In the genomic region with DNA sequence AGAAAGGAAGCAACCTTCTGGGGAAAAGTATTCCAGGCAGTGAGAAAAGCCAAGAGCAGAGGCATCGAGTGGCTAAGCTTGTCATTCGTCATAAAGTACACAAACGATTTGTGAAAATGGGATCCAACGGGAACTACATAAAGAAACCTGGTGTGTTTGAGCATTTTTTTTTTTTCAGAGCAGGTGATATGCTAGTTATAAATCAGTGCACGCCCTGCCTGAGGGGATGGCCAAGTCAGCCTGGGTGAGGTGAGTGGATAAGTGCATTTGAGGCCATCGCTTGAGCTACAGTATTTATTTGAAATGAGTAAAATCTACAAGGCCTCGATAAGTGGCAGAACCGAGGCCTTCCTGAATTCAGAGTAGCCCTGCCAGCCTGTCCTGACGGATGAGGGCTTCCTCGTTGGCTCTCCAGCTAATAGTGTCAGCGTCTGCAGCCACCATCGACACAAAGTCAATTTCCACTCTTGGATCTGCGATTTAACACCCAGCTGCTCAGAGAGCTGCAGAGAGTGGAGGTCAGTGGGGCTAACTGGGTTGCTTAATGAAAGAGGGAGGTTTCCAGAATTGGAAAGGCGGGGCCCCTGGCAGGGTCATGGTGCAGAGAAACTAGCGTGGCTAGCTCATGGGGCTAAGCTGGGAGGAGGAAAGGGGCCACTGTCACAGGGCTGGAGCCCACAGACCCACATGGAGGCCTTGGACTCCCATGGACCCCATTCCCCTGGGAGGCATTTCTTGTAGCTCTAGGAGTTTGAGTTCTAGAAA, we compare ENCODE assay signal across 18 cellular contexts. TPM values are rescaled to one million over a fixed set of nuclear protein-coding genes. Genes with fewer than 3 reads are reported as not detected.
DNase-seq lines count a peak whose midpoint lies in the region; ATAC-seq, FAIRE-seq and TF ChIP-seq lines count a peak whose summit lies in the region.
"Had no signal": no experiment of that assay in that cellular context is flagged by ENCODE, and none has a peak within 500 bp of the region (broad histone marks: within the 10 kb centered on the region; RNA-seq: fewer than 3 reads in every experiment).

No MANE protein-coding gene starts in this region.

- H3K9me3 ChIP-seq in gastroesophageal sphincter, result no peaks in the 10 kb centered on the region
- H3K9me3 ChIP-seq in small intestine (ENCODE audit: control insufficient read depth, low read depth), result no peaks in the 10 kb centered on the region
- H3K9me3 ChIP-seq in GM23248 (ENCODE audit: low read depth), result no peaks in the 10 kb centered on the region
- H3K9me3 ChIP-seq: BLaER1, esophagus squamous epithelium had no signal

- no peak overlapping the region for H3K4me2 ChIP-seq in GM23248 (ENCODE audit: unreplicated experiment)
- H3K4me2 ChIP-seq: BLaER1 had no signal

- no peaks in the 10 kb centered on the region for H3K27me3 ChIP-seq in gastroesophageal sphincter
- no peaks in the 10 kb centered on the region for H3K27me3 ChIP-seq in small intestine (ENCODE audit: control insufficient read depth in 2 of 2, insufficient read depth in 2 of 2, low read length in 2 of 2)
- no peaks in the 10 kb centered on the region for H3K27me3 ChIP-seq in GM23248 (replicated peaks; ENCODE audit: insufficient read depth)
- H3K27me3 ChIP-seq: BLaER1, esophagus squamous epithelium had no signal

- H3K9me2 ChIP-seq in GM23248 (ENCODE audit: insufficient read depth), result no peaks in the 10 kb centered on the region

- H3F3A ChIP-seq in GM23248 (ENCODE audit: insufficient read depth), result no peaks in the 10 kb centered on the region

- H3K27ac ChIP-seq in gastroesophageal sphincter, result peak overlapping the region in 3 of 4 donors; percentile 23 to 64 (median 34)
- H3K27ac ChIP-seq in small intestine (ENCODE audit: low read depth in 1 of 2, low read length in 1 of 2), result peak overlapping the region; percentile 72 to 74
- no peak overlapping the region for H3K27ac ChIP-seq in GM23248
- H3K27ac ChIP-seq: BLaER1 had no signal

- TF ChIP-seq CTCF in gastroesophageal sphincter (IDR thresholded peaks at IDR 0.05), result no peak

- DNase-seq in NCI-H1417 (lab: John Stamatoyannopoulos, UW) (peak; percentile 66 to 92 (median 79)), NCI-H1417 treated with DMSO at 0.1 percent for 48 hours (lab: John Stamatoyannopoulos, UW) (no peak), NCI-H69 (lab: John Stamatoyannopoulos, UW) (peak; percentile 97), small intestine (peak; percentile 74), GM23248 (no peak), dermis blood vessel endothelial cell (no peak)
- DNase-seq: 8988T; activated CD4-positive, alpha-beta memory T cell treated with anti-CD3 and anti-CD28 coated beads for 36 hours; activated T-cell treated with anti-CD3 and anti-CD28 coated beads, Interleukin-2, amount 50 U/mL, for 24 hours; esophagus squamous epithelium; glutamatergic neuron; Kasumi-1; NCI-H1436 treated with DMSO at 0.1 percent for 48 hours; RPMI8226 had no signal

- H3K36me3 ChIP-seq in gastroesophageal sphincter (no peaks in the 10 kb centered on the region), small intestine (ENCODE audit: control insufficient read depth in 2 of 2, insufficient read depth in 2 of 2, low read length in 2 of 2) (no peaks in the 10 kb centered on the region), GM23248 (ENCODE audit: low read depth) (no peaks in the 10 kb centered on the region)

- H2AFZ ChIP-seq in GM23248, result no peak overlapping the region

- no peak for TF ChIP-seq POLR2A in gastroesophageal sphincter (IDR thresholded peaks at IDR 0.05)

- H3K4me1 ChIP-seq in gastroesophageal sphincter (peaks cover 0 to 52% (median 0%) of the 10 kb centered on the region in 3 donors), small intestine (ENCODE audit: control insufficient read depth in 2 of 2, insufficient read depth in 1 of 2, low read depth in 1 of 2, low read length in 1 of 2) (peaks cover 6 to 12% of the 10 kb centered on the region in 2 donors), GM23248 (ENCODE audit: insufficient read depth) (no peaks in the 10 kb centered on the region)

- in situ Hi-C loops in GM23248 (cut with MboI), result no loop called here

- H3K9ac ChIP-seq in GM23248, result no peak overlapping the region
- H3K9ac ChIP-seq: BLaER1 had no signal

- ATAC-seq in gastroesophageal sphincter, result no peak
- ATAC-seq in HG02623 (IDR thresholded peaks at IDR 0.05; ENCODE audit: unreplicated experiment), result no peak
- ATAC-seq: HCT116 had no signal

- H4K20me1 ChIP-seq in GM23248 (ENCODE audit: insufficient read depth), result no peaks in the 10 kb centered on the region

- no peaks in the 10 kb centered on the region for H3K79me2 ChIP-seq in GM23248 (ENCODE audit: insufficient read depth)

- WGBS in gastroesophageal sphincter (ENCODE audit: low coverage in 1 of 2), 2 donors, result 52 to 59% methylated on average over 7 to 13 of the region's 15 CpGs
- 13 to 64% (median 48%) methylated on average over 15 of the region's 15 CpGs for WGBS in small intestine, 3 donors
- 75 to 79% methylated on average over 15 of the region's 15 CpGs for WGBS in GM23248 (ENCODE audit: low coverage in 1 of 2, low lambda C conversion rate in 2 of 2, missing lambda C conversion rate in 2 of 2), 2 experiments

- no peak for FAIRE-seq in small intestine (lab: Jason Lieb, UNC)

- TF ChIP-seq EP300 in gastroesophageal sphincter (IDR thresholded peaks at IDR 0.05), result no peak

- H3K4me3 ChIP-seq in gastroesophageal sphincter (no peak overlapping the region), small intestine (ENCODE audit: low read depth in 1 of 2, low read length in 2 of 2) (no peak overlapping the region), GM23248 (no peak overlapping the region)
- H3K4me3 ChIP-seq: BLaER1, esophagus squamous epithelium had no signal

RNA-seq across cellular contexts. Expression of gene PPARGC1B, which starts 27.3 kb away (rescaled TPM):
- total RNA-seq in gastroesophageal sphincter (10 to 100 TPM in 2 of 4 donors, 1 to 10 TPM in 2; 5.1 to 15.3 (median 9.6) TPM), dermis blood vessel endothelial cell (1.0 and 2.2 TPM in 2 replicates)
- polyA plus RNA-seq in small intestine (1 to 10 TPM; 3.0 to 8.9 (median 5.6) TPM), GM23248 (2016; fragmentation: Nextera tagmentation; extraction: Ambion mirVana) (0.05 and 0.13 TPM in 2 replicates)
- total RNA-seq in GM23248 (2014; rRNA removed; shearing (Covaris generic)), result under 0.01 TPM in 1 of 2 replicates, not detected in the other

Comparison
In these comparisons a context has a peak if more than half of its experiments do, and no peak if none do; other contexts are left out.
1. DNase-seq: peak in NCI-H1417 (3 of 3), NCI-H69 (single experiment) and small intestine (single experiment); none in NCI-H1417 treated with DMSO at 0.1 percent for 48 hours (single experiment), GM23248 (single experiment) and dermis blood vessel endothelial cell (single experiment).